ENCODE assay signal across 1 cellular context in genomic region chr1:54715493-54716298, GRCh38.
TF ChIP-seq lines count a peak whose summit lies in the region.

TSS of gene TTC4 (plus strand) at chr1:54715861. CDS start at chr1:54715909, 48 bp downstream.

TF ChIP-seq in HEK293, 187 proteins besides CTCF, POLR2A, EP300 and RAD21 (continued from another document and continues in another):
- TF ChIP-seq ZBTB6 (tag by site-specific recombination; IDR thresholded peaks at IDR 0.05) (no peak), ZSCAN30 (tag by site-specific recombination; IDR thresholded peaks at IDR 0.05) (peak; percentile 97), ZBTB17 (tag by site-specific recombination; IDR thresholded peaks at IDR 0.05) (peak; percentile 89), ZNF138 (tag by site-specific recombination; IDR thresholded peaks at IDR 0.05; ENCODE audit: borderline replicate concordance) (no peak), ZNF473 (tag by site-specific recombination; IDR thresholded peaks at IDR 0.05) (no peak), ZNF416 (tag by site-specific recombination; IDR thresholded peaks at IDR 0.05) (no peak), SP7 (tag by site-specific recombination; IDR thresholded peaks at IDR 0.05) (peak; percentile 93), FEZF1 (tag by site-specific recombination; IDR thresholded peaks at IDR 0.05) (no peak), ZNF521 (tag by site-specific recombination; IDR thresholded peaks at IDR 0.05) (no peak), ZNF561 (tag by site-specific recombination; IDR thresholded peaks at IDR 0.05; ENCODE audit: borderline replicate concordance) (peak; percentile 93; the same call in 1 of the 2 replicates), ZNF518A (tag by site-specific recombination; conservative IDR thresholded peaks at IDR 0.05; ENCODE audit: low read depth) (peak; percentile 86), ZNF362 (tag by site-specific recombination; IDR thresholded peaks at IDR 0.05) (no peak), ZNF624 (tag by site-specific recombination; IDR thresholded peaks at IDR 0.05) (no peak), HOXD13 (CRISPR knock-in tag; IDR thresholded peaks at IDR 0.05; ENCODE audit: borderline replicate concordance) (no peak), SP3 (tag by site-specific recombination; IDR thresholded peaks at IDR 0.05) (peak; percentile 99), ZNF23 (tag by site-specific recombination; IDR thresholded peaks at IDR 0.05; ENCODE audit: borderline replicate concordance) (no peak), ZNF140 (tag by site-specific recombination; IDR thresholded peaks at IDR 0.05) (no peak), REST (tag by site-specific recombination; IDR thresholded peaks at IDR 0.05) (no peak), ZNF354C (tag by site-specific recombination; IDR thresholded peaks at IDR 0.05; ENCODE audit: borderline replicate concordance, low read depth) (no peak), ZNF48 (tag by site-specific recombination; IDR thresholded peaks at IDR 0.05) (no peak), ZNF24 (tag by site-specific recombination; IDR thresholded peaks at IDR 0.05) (peak; percentile 92), ZFP69B (tag by site-specific recombination; IDR thresholded peaks at IDR 0.05) (peak; percentile 85), AEBP2 (tag by site-specific recombination; IDR thresholded peaks at IDR 0.05; ENCODE audit: borderline replicate concordance) (no peak), ZNF2 (tag by site-specific recombination; IDR thresholded peaks at IDR 0.05) (peak; percentile 79), ZNF501 (tag by site-specific recombination; IDR thresholded peaks at IDR 0.05) (peak; percentile 98), ZNF280D (tag by site-specific recombination; IDR thresholded peaks at IDR 0.05) (no peak), ZNF404 (tag by site-specific recombination; IDR thresholded peaks at IDR 0.05) (no peak)
- TF ChIP-seq, protein P1, sequence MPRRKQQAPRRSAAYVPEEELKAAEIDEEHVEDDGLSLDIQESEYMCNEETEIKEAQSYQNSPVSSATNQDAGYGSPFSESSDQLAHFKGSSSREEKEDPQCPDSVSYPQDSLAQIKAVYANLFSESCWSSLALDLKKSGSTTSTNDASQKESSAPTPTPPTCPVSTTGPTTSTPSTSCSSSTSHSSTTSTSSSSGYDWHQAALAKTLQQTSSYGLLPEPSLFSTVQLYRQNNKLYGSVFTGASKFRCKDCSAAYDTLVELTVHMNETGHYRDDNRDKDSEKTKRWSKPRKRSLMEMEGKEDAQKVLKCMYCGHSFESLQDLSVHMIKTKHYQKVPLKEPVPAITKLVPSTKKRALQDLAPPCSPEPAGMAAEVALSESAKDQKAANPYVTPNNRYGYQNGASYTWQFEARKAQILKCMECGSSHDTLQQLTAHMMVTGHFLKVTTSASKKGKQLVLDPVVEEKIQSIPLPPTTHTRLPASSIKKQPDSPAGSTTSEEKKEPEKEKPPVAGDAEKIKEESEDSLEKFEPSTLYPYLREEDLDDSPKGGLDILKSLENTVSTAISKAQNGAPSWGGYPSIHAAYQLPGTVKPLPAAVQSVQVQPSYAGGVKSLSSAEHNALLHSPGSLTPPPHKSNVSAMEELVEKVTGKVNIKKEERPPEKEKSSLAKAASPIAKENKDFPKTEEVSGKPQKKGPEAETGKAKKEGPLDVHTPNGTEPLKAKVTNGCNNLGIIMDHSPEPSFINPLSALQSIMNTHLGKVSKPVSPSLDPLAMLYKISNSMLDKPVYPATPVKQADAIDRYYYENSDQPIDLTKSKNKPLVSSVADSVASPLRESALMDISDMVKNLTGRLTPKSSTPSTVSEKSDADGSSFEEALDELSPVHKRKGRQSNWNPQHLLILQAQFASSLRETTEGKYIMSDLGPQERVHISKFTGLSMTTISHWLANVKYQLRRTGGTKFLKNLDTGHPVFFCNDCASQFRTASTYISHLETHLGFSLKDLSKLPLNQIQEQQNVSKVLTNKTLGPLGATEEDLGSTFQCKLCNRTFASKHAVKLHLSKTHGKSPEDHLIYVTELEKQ (tag by site-specific recombination; IDR thresholded peaks at IDR 0.05; ENCODE audit: borderline replicate concordance): no peak
- TF ChIP-seq, protein P2, sequence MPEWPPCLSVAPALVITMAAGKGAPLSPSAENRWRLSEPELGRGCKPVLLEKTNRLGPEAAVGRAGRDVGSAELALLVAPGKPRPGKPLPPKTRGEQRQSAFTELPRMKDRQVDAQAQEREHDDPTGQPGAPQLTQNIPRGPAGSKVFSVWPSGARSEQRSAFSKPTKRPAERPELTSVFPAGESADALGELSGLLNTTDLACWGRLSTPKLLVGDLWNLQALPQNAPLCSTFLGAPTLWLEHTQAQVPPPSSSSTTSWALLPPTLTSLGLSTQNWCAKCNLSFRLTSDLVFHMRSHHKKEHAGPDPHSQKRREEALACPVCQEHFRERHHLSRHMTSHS (tag by site-specific recombination; IDR thresholded peaks at IDR 0.05): no peak
- TF ChIP-seq, protein P3, sequence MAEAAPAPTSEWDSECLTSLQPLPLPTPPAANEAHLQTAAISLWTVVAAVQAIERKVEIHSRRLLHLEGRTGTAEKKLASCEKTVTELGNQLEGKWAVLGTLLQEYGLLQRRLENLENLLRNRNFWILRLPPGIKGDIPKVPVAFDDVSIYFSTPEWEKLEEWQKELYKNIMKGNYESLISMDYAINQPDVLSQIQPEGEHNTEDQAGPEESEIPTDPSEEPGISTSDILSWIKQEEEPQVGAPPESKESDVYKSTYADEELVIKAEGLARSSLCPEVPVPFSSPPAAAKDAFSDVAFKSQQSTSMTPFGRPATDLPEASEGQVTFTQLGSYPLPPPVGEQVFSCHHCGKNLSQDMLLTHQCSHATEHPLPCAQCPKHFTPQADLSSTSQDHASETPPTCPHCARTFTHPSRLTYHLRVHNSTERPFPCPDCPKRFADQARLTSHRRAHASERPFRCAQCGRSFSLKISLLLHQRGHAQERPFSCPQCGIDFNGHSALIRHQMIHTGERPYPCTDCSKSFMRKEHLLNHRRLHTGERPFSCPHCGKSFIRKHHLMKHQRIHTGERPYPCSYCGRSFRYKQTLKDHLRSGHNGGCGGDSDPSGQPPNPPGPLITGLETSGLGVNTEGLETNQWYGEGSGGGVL (tag by site-specific recombination; IDR thresholded peaks at IDR 0.05): peak; percentile 69
